Comparison of ENCODE assay signal across 8 cellular contexts in genomic region chr12:122981587-122982493, GRCh38. TPM values are rescaled to one million over a fixed set of nuclear protein-coding genes. Genes with fewer than 3 reads are reported as not detected.
DNase-seq lines count a peak whose midpoint lies in the region; ATAC-seq and TF ChIP-seq lines count a peak whose summit lies in the region.

No MANE protein-coding gene starts in this region.

- in situ Hi-C loops in gastrocnemius medialis (cut with MboI; ENCODE audit: low sequenced_read_pairs in 4 of 4): no loop called here

- TF ChIP-seq CTCF in SU-DHL-6 (IDR thresholded peaks at IDR 0.05; ENCODE audit: insufficient read depth, low read length, poor library complexity, severe bottlenecking) (no peak), fibroblast of mammary gland (conservative IDR thresholded peaks at IDR 0.05; ENCODE audit: control insufficient read depth, insufficient read depth, low read depth, low read length) (no peak), gastrocnemius medialis (IDR thresholded peaks at IDR 0.05 in 4 of 5, conservative IDR thresholded peaks at IDR 0.05 in 1 of 5) (no peak)

- DNase-seq in H7 (no peak), fibroblast of mammary gland (ENCODE audit: low read depth) (no peak), gastrocnemius medialis (no peak), C1 segment of cervical spinal cord (lab: John Stamatoyannopoulos, UW) (no peak), mesenteric fat pad (ENCODE audit: low spot score) (no peak)

- H3K79me2 ChIP-seq in SU-DHL-6 (ENCODE audit: insufficient read depth, low read length): peaks cover 8% of the 10 kb centered on the region; the same call in 1 of the 2 replicates

- H2AFZ ChIP-seq in SU-DHL-6 (ENCODE audit: low read depth, low read length, severe bottlenecking): no peak overlapping the region

- H3K9me3 ChIP-seq in SU-DHL-6 (ENCODE audit: insufficient read depth, low read length) (no peaks in the 10 kb centered on the region), gastrocnemius medialis (no peaks in the 10 kb centered on the region)

- peak overlapping the region; percentile 75 for H3K4me2 ChIP-seq in SU-DHL-6 (ENCODE audit: low read depth, low read length, poor library complexity, severe bottlenecking)

- no peaks in the 10 kb centered on the region for H4K20me1 ChIP-seq in SU-DHL-6 (ENCODE audit: low read depth, low read length)

- H3K9me2 ChIP-seq in SU-DHL-6 (replicated peaks; ENCODE audit: insufficient read depth, low read length): no peaks in the 10 kb centered on the region

- peaks cover 10% of the 10 kb centered on the region; the same call in 1 of the 2 replicates for H3F3A ChIP-seq in SU-DHL-6 (ENCODE audit: insufficient read depth)

- H3K9ac ChIP-seq in SU-DHL-6 (ENCODE audit: low read length): peak overlapping the region; percentile 96

- peak overlapping the region; percentile 58 for H3K27ac ChIP-seq in SU-DHL-6 (ENCODE audit: low read depth, low read length)
- peak overlapping the region; percentile 79 to 91 (median 91) for H3K27ac ChIP-seq in gastrocnemius medialis

- TF ChIP-seq POLR2A in gastrocnemius medialis (IDR thresholded peaks at IDR 0.05): no peak

- peaks cover 38 to 60% of the 10 kb centered on the region in 2 donors for H3K4me1 ChIP-seq in gastrocnemius medialis

- intact Hi-C loops in gastrocnemius medialis (cut with DNase I; ENCODE audit: low total_unique reads): no loop called here

- no peak for ATAC-seq in gastrocnemius medialis
- no peak for ATAC-seq in HG03039 (IDR thresholded peaks at IDR 0.05; ENCODE audit: unreplicated experiment)
- no peak for ATAC-seq in HG03045 (IDR thresholded peaks at IDR 0.05; ENCODE audit: unreplicated experiment)

- H3K36me3 ChIP-seq in H7 (replicated peaks; ENCODE audit: control insufficient read depth, insufficient read depth, low read length): peaks cover 2% of the 10 kb centered on the region
- H3K36me3 ChIP-seq in SU-DHL-6 (ENCODE audit: low read length): no peaks in the 10 kb centered on the region
- peaks cover 0 to 8% of the 10 kb centered on the region in 2 donors for H3K36me3 ChIP-seq in gastrocnemius medialis

- H3K4me3 ChIP-seq in H7 (ENCODE audit: insufficient read depth, low read depth, low read length) (peak overlapping the region; percentile 94), SU-DHL-6 (ENCODE audit: insufficient read depth, low read length, poor library complexity, severe bottlenecking) (peak overlapping the region; percentile 94), fibroblast of mammary gland (ENCODE audit: control insufficient read depth, low read depth, low read length) (peak overlapping the region; percentile 75), gastrocnemius medialis (peak overlapping the region; percentile 83 to 97 (median 92))

- H3K27me3 ChIP-seq in H7 (ENCODE audit: control insufficient read depth, insufficient read depth, low read length) (no peaks in the 10 kb centered on the region), SU-DHL-6 (ENCODE audit: low read length) (no peaks in the 10 kb centered on the region), gastrocnemius medialis (no peaks in the 10 kb centered on the region)

RNA-seq across cellular contexts. Expression of gene ARL6IP4, which starts 1.4 kb away (rescaled TPM):
- 203 and 220 TPM in 2 replicates for total RNA-seq in H7 (2014; rRNA removed; shearing (Covaris generic))
- total RNA-seq in gastrocnemius medialis (100 to 1,000 TPM; 123 to 175 (median 156) TPM), mesenteric fat pad (132 TPM)

RNA-seq across cellular contexts. Expression of gene OGFOD2, which starts 6.8 kb away (rescaled TPM):
- 17.8 and 23.4 TPM in 2 replicates for total RNA-seq in H7 (2014; rRNA removed; shearing (Covaris generic))
- total RNA-seq in gastrocnemius medialis (10 to 100 TPM in 1 of 4 donors, 1 to 10 TPM in 3; 3.2 to 11.7 (median 7.8) TPM), mesenteric fat pad (8.6 TPM)

RNA-seq across cellular contexts. Expression of gene ABCB9, which starts 15.6 kb away (rescaled TPM):
- total RNA-seq in H7 (2014; rRNA removed; shearing (Covaris generic)): 1.7 and 3.0 TPM in 2 replicates
- 1 to 10 TPM in 2 of 4 donors, under 1 TPM in 2; 0.53 to 1.5 (median 0.99) TPM for total RNA-seq in gastrocnemius medialis
- total RNA-seq in mesenteric fat pad: 2.2 TPM
